Comparison of ENCODE assay signal across 14 cellular contexts in the genomic region with DNA sequence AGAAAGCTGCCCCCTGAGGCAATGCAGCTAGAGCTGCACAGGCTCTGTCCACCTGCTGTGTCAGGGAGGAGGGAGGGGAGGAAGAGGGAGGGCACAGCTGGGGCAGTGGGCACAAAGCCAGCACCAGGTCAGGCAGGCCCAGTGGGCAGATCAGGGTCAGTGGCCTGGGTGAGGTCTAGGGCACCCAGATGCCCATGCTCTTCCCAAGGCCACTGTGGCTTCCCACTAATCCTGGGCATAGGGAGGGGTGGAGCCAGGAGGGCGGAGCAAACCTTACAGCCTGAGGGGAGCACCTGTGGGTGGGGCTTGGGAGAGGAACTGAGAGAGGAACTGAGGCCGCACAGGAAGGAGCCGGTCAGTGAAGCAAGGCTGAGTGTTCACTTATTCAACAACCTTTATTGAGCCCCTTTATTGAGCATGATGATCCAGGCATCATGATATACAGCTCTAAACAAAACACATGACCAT. TPM values are rescaled to one million over a fixed set of nuclear protein-coding genes. Genes with fewer than 3 reads are reported as not detected.
DNase-seq lines count a peak whose midpoint lies in the region; ATAC-seq and TF ChIP-seq lines count a peak whose summit lies in the region.
"Had no signal": no experiment of that assay in that cellular context is flagged by ENCODE, and none has a peak within 500 bp of the region (broad histone marks: within the 10 kb centered on the region; RNA-seq: fewer than 3 reads in every experiment).

No MANE protein-coding gene starts in this region.

- ATAC-seq in HG02642 (IDR thresholded peaks at IDR 0.05; ENCODE audit: poor library complexity, unreplicated experiment) (peak; percentile 95), naive B cell (ENCODE audit: low read depth in 2 of 2) (peak; percentile 99), Right ventricle myocardium superior (ENCODE audit: poor library complexity) (no peak)

- peaks cover 30 to 49% (median 42%) of the 10 kb centered on the region in 3 donors for H3K4me1 Mint-ChIP-seq in naive B cell

- no peaks in the 10 kb centered on the region for H3K4me1 ChIP-seq in colonic mucosa

- in situ Hi-C loops in KBM-7 (cut with MboI; ENCODE audit: low pct_unique_long_range_greater_than_20kb, low sequenced_read_pairs) = no loop called here

- peaks cover 0 to 4% (median 0%) of the 10 kb centered on the region in 7 donors for H3K9me3 Mint-ChIP-seq in naive B cell

- TF ChIP-seq CTCF in colonic mucosa (IDR thresholded peaks at IDR 0.05) = no peak

- no peaks in the 10 kb centered on the region for H3K36me3 Mint-ChIP-seq in naive B cell
- H3K36me3 Mint-ChIP-seq: activated naive CD8-positive, alpha-beta T cell had no signal

- H3K27ac Mint-ChIP-seq in naive B cell = peak overlapping the region; percentile 24 to 94 (median 82)
- H3K27ac Mint-ChIP-seq: activated naive CD8-positive, alpha-beta T cell had no signal

- H3K9ac ChIP-seq in colonic mucosa (ENCODE audit: low read depth in 2 of 2, low read length in 2 of 2) = no peak overlapping the region

- intact Hi-C loops in Right ventricle myocardium superior (cut with DNase I) (no loop called here), colonic mucosa (cut with DNase I) (no loop called here)

- peak; percentile 12 for DNase-seq in DMS53 (lab: John Stamatoyannopoulos, UW)
- DNase-seq in DMS53 treated with DMSO at 0.1 percent for 48 hours (lab: John Stamatoyannopoulos, UW; ENCODE audit: unreplicated experiment) = no peak
- peak; percentile 64 for DNase-seq in KBM-7
- peak; percentile 86 for DNase-seq in naive B cell
- DNase-seq in Right ventricle myocardium superior = no peak
- no peak for DNase-seq in colonic mucosa
- no peak for DNase-seq in amygdala (lab: John Stamatoyannopoulos, UW)
- DNase-seq: 8988T, foreskin fibroblast had no signal

- no peaks in the 10 kb centered on the region for H3K36me3 ChIP-seq in colonic mucosa
- H3K36me3 ChIP-seq: neutrophil had no signal

- H3K4me3 ChIP-seq in colonic mucosa = no peak overlapping the region

- H3K27me3 Mint-ChIP-seq in naive B cell = peaks cover 9 to 36% (median 30%) of the 10 kb centered on the region in 3 donors

- no peaks in the 10 kb centered on the region for H3K27me3 ChIP-seq in colonic mucosa

- no peaks in the 10 kb centered on the region for H3K9me3 ChIP-seq in colonic mucosa
- H3K9me3 ChIP-seq: neutrophil had no signal

- H3K4me3 Mint-ChIP-seq in naive B cell = peak overlapping the region in 7 of 8 donors; percentile 75 to 93 (median 85)
- H3K4me3 Mint-ChIP-seq: activated naive CD8-positive, alpha-beta T cell had no signal

- H3K27ac ChIP-seq in colonic mucosa = no peak overlapping the region
- H3K27ac ChIP-seq: neutrophil had no signal

RNA-seq across cellular contexts. Expression of a gene that starts 55.1 kb away (rescaled TPM):
- not detected for polyA plus RNA-seq in naive B cell (ENCODE audit: low read depth in 6 of 6)
- total RNA-seq in Right ventricle myocardium superior (not detected), colonic mucosa (under 1 TPM; 0.48 to 0.67 TPM)
- total RNA-seq: H4, RPMI7951 had no signal

Comparison
In these comparisons a context has a peak if more than half of its experiments do, and no peak if none do; other contexts are left out.
1. DNase-seq: peak in DMS53 (single experiment), KBM-7 (single experiment) and naive B cell (single experiment); none in DMS53 treated with DMSO at 0.1 percent for 48 hours (single experiment), Right ventricle myocardium superior (single experiment), colonic mucosa (single experiment) and amygdala (0 of 56).